In the genomic region with DNA sequence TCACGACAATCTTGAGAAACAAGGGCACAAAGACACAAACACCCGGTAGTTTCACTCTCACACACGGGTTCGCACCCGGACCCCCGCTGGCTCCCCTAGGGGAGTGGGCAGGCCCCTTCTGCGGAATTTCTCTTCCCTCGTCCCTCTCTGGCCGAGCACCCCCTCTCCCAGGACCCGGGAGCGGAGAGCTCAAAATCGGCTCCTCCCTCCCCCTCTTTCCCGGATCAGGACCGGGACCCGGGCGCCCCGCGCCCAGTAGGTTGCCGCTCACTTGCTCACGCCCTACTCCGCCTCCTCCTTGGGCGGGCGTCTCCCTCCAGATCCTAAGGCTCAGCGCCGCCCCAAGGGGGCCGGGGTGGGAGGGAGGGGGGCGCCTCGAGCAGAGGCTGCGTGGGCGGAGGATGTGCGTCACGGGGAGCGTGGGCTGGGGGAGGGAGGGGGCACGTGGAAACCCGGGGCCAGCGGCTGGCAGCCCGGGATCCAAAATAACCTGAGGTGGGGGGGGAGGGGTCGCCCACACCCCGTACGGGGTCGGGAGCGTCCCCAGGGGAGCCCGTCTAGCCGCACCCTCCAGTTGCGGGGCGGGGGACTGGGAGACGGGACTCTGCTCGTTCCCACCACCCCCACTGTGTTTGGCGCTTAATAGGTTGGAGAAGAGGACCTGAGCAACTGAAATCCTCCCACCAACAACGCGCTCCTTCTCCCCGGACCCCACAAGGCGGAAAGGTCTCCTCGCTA, we compare ENCODE assay signal across 8 cellular contexts.
DNase-seq lines count a peak whose midpoint lies in the region; ATAC-seq lines count a peak whose summit lies in the region.

No MANE protein-coding gene starts in this region.

- peaks cover 25 to 32% of the 10 kb centered on the region in 2 donors for H3K4me1 ChIP-seq in mucosa of rectum (ENCODE audit: control insufficient read depth in 2 of 2, insufficient read depth in 2 of 2, low read length in 2 of 2)

- H3K36me3 ChIP-seq in mucosa of rectum (ENCODE audit: control insufficient read depth in 2 of 2, insufficient read depth in 2 of 2, low read length in 2 of 2) = peaks cover 0 to 5% of the 10 kb centered on the region in 2 donors

- DNase-seq in DMS53 (lab: John Stamatoyannopoulos, UW) (peak; percentile 78), DMS53 treated with DMSO at 0.1 percent for 48 hours (lab: John Stamatoyannopoulos, UW; ENCODE audit: unreplicated experiment) (no peak), activated T-cell treated with anti-CD3 and anti-CD28 coated beads for 1 hour (ENCODE audit: low read depth) (peak; percentile 93), epithelial cell of prostate (ENCODE audit: low read depth, low spot score) (no peak)
- DNase-seq in NK-92 treated with Interleukin-12 subunit alpha and Interleukin-12 subunit beta, amount 100 ng/mL, for 24 hours (lab: John Stamatoyannopoulos, UW) = peak; percentile 78
- DNase-seq in stimulated activated CD8-positive, alpha-beta memory T cell treated with anti-CD3 and anti-CD28 coated beads, Interleukin-4, amount 100 ng/mL, for 24 hours (ENCODE audit: low read depth) = peak; percentile 94

- H3K27me3 ChIP-seq in mucosa of rectum (ENCODE audit: control insufficient read depth in 2 of 2, insufficient read depth in 2 of 2, low read length in 2 of 2) = no peaks in the 10 kb centered on the region

- peak overlapping the region; percentile 72 to 87 for H3K4me3 ChIP-seq in mucosa of rectum (ENCODE audit: low read length in 2 of 2)

- H3K27ac ChIP-seq in epithelial cell of prostate = peak overlapping the region; percentile 99
- H3K27ac ChIP-seq in mucosa of rectum (ENCODE audit: low read depth in 2 of 2, low read length in 2 of 2) = peak overlapping the region; percentile 88 to 98

- H3K9me3 ChIP-seq in mucosa of rectum (ENCODE audit: control insufficient read depth in 2 of 2, low read length in 2 of 2) = no peaks in the 10 kb centered on the region

- peak overlapping the region; percentile 69 to 86 for H3K9ac ChIP-seq in mucosa of rectum (ENCODE audit: low read depth in 1 of 2, low read length in 2 of 2)

- ATAC-seq in HG03025 (IDR thresholded peaks at IDR 0.05; ENCODE audit: low FRiP score, unreplicated experiment) = peak; percentile 31

Comparison
In these comparisons a context has a peak if more than half of its experiments do, and no peak if none do; other contexts are left out.
1. DNase-seq: peak in DMS53 (single experiment), NK-92 treated with Interleukin-12 subunit alpha and Interleukin-12 subunit beta, amount 100 ng/mL, for 24 hours (single experiment), activated T-cell treated with anti-CD3 and anti-CD28 coated beads for 1 hour (single experiment) and stimulated activated CD8-positive, alpha-beta memory T cell treated with anti-CD3 and anti-CD28 coated beads, Interleukin-4, amount 100 ng/mL, for 24 hours (single experiment); none in DMS53 treated with DMSO at 0.1 percent for 48 hours (single experiment) and epithelial cell of prostate (single experiment).